Comparison of ENCODE assay signal across 8 cellular contexts in genomic region chr17:81953451-81953850, GRCh38. TPM values are rescaled to one million over a fixed set of nuclear protein-coding genes. Genes with fewer than 3 reads are reported as not detected.
DNase-seq lines count a peak whose midpoint lies in the region; ATAC-seq and TF ChIP-seq lines count a peak whose summit lies in the region.
"Not testable (repeated sequence)": the region's sequence is repeated elsewhere in the genome, so short reads cannot be mapped to it uniquely, and the experiment has no call there.
"Had no signal": no experiment of that assay in that cellular context is flagged by ENCODE, and none has a peak within 500 bp of the region (broad histone marks: within the 10 kb centered on the region; RNA-seq: fewer than 3 reads in every experiment).

No MANE protein-coding gene starts in this region.

- CTCF ChIA-PET in HEK293 (lab: Yijun Ruan, JAX) = interaction anchor here (0.6 to 2.6 kb wide), 7 partner anchors 23 to 1434 kb away, joined by 3 to 12 read pairs (median 4); partner anchors contain the start of gene SIRT7
- CTCF ChIA-PET in activated CD4-positive, alpha-beta T cell treated with anti-CD3 and anti-CD28 coated beads for 36 hours (lab: Charles Lee) = interaction anchor here (0.6 to 0.7 kb wide), 2 partner anchors 36 to 66 kb away, joined by 3 to 4 read pairs; no protein-coding TSS in a partner anchor

- peak; percentile 32 for DNase-seq in OCI-M1 (lab: John Stamatoyannopoulos, UW)
- not testable (repeated sequence) for DNase-seq in activated CD4-positive, alpha-beta T cell treated with anti-CD3 and anti-CD28 coated beads for 36 hours; fibroblast of mammary gland (ENCODE audit: low read depth); neural progenitor cell (ENCODE audit: low spot score)

- H4K20me1 ChIP-seq in neural progenitor cell (ENCODE audit: low read depth) = not testable (repeated sequence)

- ATAC-seq in activated CD4-positive, alpha-beta T cell treated with anti-CD3 and anti-CD28 coated beads for 36 hours = peak; percentile 53

- H3K9me3 ChIP-seq in HEK293 (ENCODE audit: control insufficient read depth, insufficient read depth, low read depth, low read length); neural progenitor cell (ENCODE audit: low read depth): not testable (repeated sequence)

- not testable (repeated sequence) for H3K4me1 ChIP-seq in HEK293 (ENCODE audit: control insufficient read depth, insufficient read depth, low read length); neural progenitor cell

- not testable (repeated sequence) for H3K36me3 Mint-ChIP-seq in activated CD4-positive, alpha-beta T cell treated with anti-CD3 and anti-CD28 coated beads for 36 hours (ENCODE audit: low read depth); neural progenitor cell

- H3K27ac Mint-ChIP-seq in activated CD4-positive, alpha-beta T cell treated with anti-CD3 and anti-CD28 coated beads for 36 hours; neural progenitor cell: not testable (repeated sequence)

- H3K79me2 ChIP-seq in neural progenitor cell (ENCODE audit: low read depth) = not testable (repeated sequence)

- not testable (repeated sequence) for H3K27ac ChIP-seq in HEK293 (ENCODE audit: extremely low read depth, low read depth, low read length); neural progenitor cell

- H3K9ac ChIP-seq in neural progenitor cell = not testable (repeated sequence)

- POLR2A ChIA-PET in HEK293 (lab: Yijun Ruan, JAX) = interaction anchor here (0.6 to 2.1 kb wide), 6 partner anchors 15 to 183 kb away, joined by 3 to 10 read pairs (median 4); partner anchors contain the start of genes CENPX, DCXR and LRRC45
- POLR2A ChIA-PET in activated CD4-positive, alpha-beta T cell treated with anti-CD3 and anti-CD28 coated beads for 36 hours (lab: Charles Lee) = not testable (repeated sequence)

- not testable (repeated sequence) for H2AFZ ChIP-seq in neural progenitor cell (replicated peaks)

- H3K9me3 Mint-ChIP-seq in activated CD4-positive, alpha-beta T cell treated with anti-CD3 and anti-CD28 coated beads for 36 hours (ENCODE audit: low read depth); neural progenitor cell: not testable (repeated sequence)

- peaks cover 30% of the 10 kb centered on the region for H3K27me3 ChIP-seq in neural progenitor cell

- H3F3A ChIP-seq in neural progenitor cell (ENCODE audit: low read depth) = not testable (repeated sequence)

- not testable (repeated sequence) for H3K36me3 ChIP-seq in HEK293 (ENCODE audit: control insufficient read depth in 2 of 2, insufficient read depth in 1 of 2, low read length in 2 of 2); neural progenitor cell

- not testable (repeated sequence) for H3K4me3 ChIP-seq in HEK293 (ENCODE audit: low read depth, low read length); fibroblast of mammary gland (ENCODE audit: control insufficient read depth, low read depth, low read length); neural progenitor cell

- not testable (repeated sequence) for H3K4me1 Mint-ChIP-seq in activated CD4-positive, alpha-beta T cell treated with anti-CD3 and anti-CD28 coated beads for 36 hours
- peaks cover 14% of the 10 kb centered on the region for H3K4me1 Mint-ChIP-seq in neural progenitor cell

- not testable (repeated sequence) for H3K4me2 ChIP-seq in neural progenitor cell

- intact Hi-C loops in activated CD4-positive, alpha-beta T cell treated with anti-CD3 and anti-CD28 coated beads for 36 hours (cut with DNase I, micrococcal nuclease) = loop anchor here in 1 of 2 experiments (1.0 kb wide), 1 partner anchor 220 kb away; no protein-coding TSS in a partner anchor

- not testable (repeated sequence) for TF ChIP-seq CTCF in HEK293 (tag by site-specific recombination; IDR thresholded peaks at IDR 0.05); neural progenitor cell (IDR thresholded peaks at IDR 0.05)
- TF ChIP-seq CTCF in fibroblast of mammary gland (conservative IDR thresholded peaks at IDR 0.05; ENCODE audit: control insufficient read depth, insufficient read depth, low read depth, low read length) = peak; percentile 6

- H3K27me3 Mint-ChIP-seq in activated CD4-positive, alpha-beta T cell treated with anti-CD3 and anti-CD28 coated beads for 36 hours = not testable (repeated sequence)
- H3K27me3 Mint-ChIP-seq in neural progenitor cell (ENCODE audit: insufficient read depth, low read depth) = peaks cover 11% of the 10 kb centered on the region

- H3K4me3 Mint-ChIP-seq in activated CD4-positive, alpha-beta T cell treated with anti-CD3 and anti-CD28 coated beads for 36 hours = not testable (repeated sequence)
- peak overlapping the region; percentile 41 for H3K4me3 Mint-ChIP-seq in neural progenitor cell

TF ChIP-seq in HEK293, 187 proteins besides CTCF, POLR2A, EP300 and RAD21:
- 0 out of 2 replicates have a peak, but pooled peaks have one; percentile 27 for TF ChIP-seq KLF8 (tag by site-specific recombination; IDR thresholded peaks at IDR 0.05)
- TF ChIP-seq ZNF18 (tag by site-specific recombination; IDR thresholded peaks at IDR 0.05) = 0 out of 2 replicates have a peak, but pooled peaks have one; percentile 42
- TF ChIP-seq ZNF280D (tag by site-specific recombination; IDR thresholded peaks at IDR 0.05) = 0 out of 2 replicates have a peak, but pooled peaks have one; percentile 76
- peak; percentile 31; the same call in 1 of the 2 replicates for TF ChIP-seq ZNF654 (tag by site-specific recombination; IDR thresholded peaks at IDR 0.05; ENCODE audit: low read depth)

RNA-seq across cellular contexts. Expression of gene MYADML2, which starts 6.4 kb away (rescaled TPM):
- total RNA-seq in activated CD4-positive, alpha-beta T cell treated with anti-CD3 and anti-CD28 coated beads for 36 hours = not detected
- 0.11 TPM in 1 of 2 replicates, not detected in the other for total RNA-seq in neural progenitor cell (ENCODE audit: low replicate concordance)
- total RNA-seq: CD4-positive, alpha-beta T cell; GM23248; SJSA1 had no signal

RNA-seq across cellular contexts. Expression of gene NOTUM, which starts 7.5 kb away (rescaled TPM):
- under 1 TPM; 0.87 to 0.97 TPM for total RNA-seq in activated CD4-positive, alpha-beta T cell treated with anti-CD3 and anti-CD28 coated beads for 36 hours
- 0.25 TPM in 1 of 2 replicates, not detected in the other for total RNA-seq in neural progenitor cell (ENCODE audit: low replicate concordance)
- total RNA-seq: CD4-positive, alpha-beta T cell; GM23248 had no signal

RNA-seq across cellular contexts. Expression of gene PYCR1, which starts 16.4 kb away (rescaled TPM):
- 100 to 1,000 TPM; 110 to 134 TPM for total RNA-seq in activated CD4-positive, alpha-beta T cell treated with anti-CD3 and anti-CD28 coated beads for 36 hours
- total RNA-seq in neural progenitor cell (ENCODE audit: low replicate concordance) = 32.6 and 72.2 TPM in 2 replicates

RNA-seq across cellular contexts. Expression of gene ASPSCR1, which starts 24.0 kb away (rescaled TPM):
- total RNA-seq in activated CD4-positive, alpha-beta T cell treated with anti-CD3 and anti-CD28 coated beads for 36 hours = 10 to 100 TPM; 23.3 to 26.5 TPM
- total RNA-seq in neural progenitor cell (ENCODE audit: low replicate concordance) = 13.1 and 40.9 TPM in 2 replicates

RNA-seq across cellular contexts. Expression of gene MAFG, which starts 25.9 kb away (rescaled TPM):
- 10 to 100 TPM; 15.3 to 18.3 TPM for total RNA-seq in activated CD4-positive, alpha-beta T cell treated with anti-CD3 and anti-CD28 coated beads for 36 hours
- 8.1 and 12.9 TPM in 2 replicates for total RNA-seq in neural progenitor cell (ENCODE audit: low replicate concordance)
